ENCODE assay signal across 17 cellular contexts in the genomic region with DNA sequence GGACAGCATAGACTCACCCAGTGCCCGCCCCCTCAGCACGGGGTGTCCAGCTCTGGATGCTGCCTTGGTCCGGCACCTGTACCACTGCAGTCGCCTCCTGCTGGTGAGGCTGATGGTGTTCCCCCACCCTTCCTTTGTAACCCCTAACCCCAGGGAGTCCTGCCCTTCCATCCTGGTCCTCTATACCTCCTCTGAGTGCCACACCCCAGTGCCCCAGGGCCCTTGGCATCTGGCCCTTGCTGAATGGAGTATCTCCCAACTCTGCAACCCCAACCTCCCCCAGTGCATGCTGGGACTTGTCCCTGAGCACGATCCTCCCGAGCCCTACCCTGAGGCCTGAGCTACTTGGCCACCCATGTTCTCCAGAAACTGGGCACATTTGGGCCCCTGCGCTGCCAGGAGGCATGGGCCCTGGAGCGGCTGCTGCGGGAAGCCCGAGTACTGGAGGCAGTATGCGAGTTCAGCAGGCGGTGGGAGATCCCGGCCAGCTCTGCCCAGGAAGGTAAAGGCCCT. TPM values are rescaled to one million over a fixed set of nuclear protein-coding genes. Genes with fewer than 3 reads are reported as not detected.
DNase-seq lines count a peak whose midpoint lies in the region; ATAC-seq and TF ChIP-seq lines count a peak whose summit lies in the region.
"Had no signal": no experiment of that assay in that cellular context is flagged by ENCODE, and none has a peak within 500 bp of the region (broad histone marks: within the 10 kb centered on the region; RNA-seq: fewer than 3 reads in every experiment).

No MANE protein-coding gene starts in this region.

- H3K36me3 ChIP-seq in left ventricle myocardium inferior (peaks cover 78% of the 10 kb centered on the region), right atrium auricular region (peaks cover 85% of the 10 kb centered on the region), stomach smooth muscle (ENCODE audit: control insufficient read depth in 2 of 2, insufficient read depth in 2 of 2, low read length in 2 of 2) (peaks cover 37 to 65% of the 10 kb centered on the region in 2 donors)
- no peaks in the 10 kb centered on the region for H3K36me3 ChIP-seq in CD8-positive, alpha-beta memory T cell (ENCODE audit: insufficient read depth, low read length)

- ATAC-seq in HG03045 (IDR thresholded peaks at IDR 0.05; ENCODE audit: unreplicated experiment) = no peak
- ATAC-seq: left cardiac atrium had no signal

- H3K27ac ChIP-seq in left ventricle myocardium inferior (replicated peaks) (peak overlapping the region; percentile 38), right atrium auricular region (no peak overlapping the region), stomach smooth muscle (ENCODE audit: low read length) (peak overlapping the region; percentile 6)
- no peak overlapping the region for H3K27ac ChIP-seq in CD8-positive, alpha-beta memory T cell (ENCODE audit: low read depth, low read length)

- H3K4me3 Mint-ChIP-seq in CD8-positive, alpha-beta memory T cell = peak overlapping the region in 1 of 7 donors; percentile 75
- H3K4me3 Mint-ChIP-seq: dendritic cell treated with granulocyte-macrophage colony-stimulating factor and Interleukin-4, amounts not matched to agents 40 ng/mL and 50 ng/mL, for 4 days had no signal

- peaks cover 31 to 57% (median 36%) of the 10 kb centered on the region in 3 donors for H3K4me1 Mint-ChIP-seq in CD8-positive, alpha-beta memory T cell

- H3K9me3 Mint-ChIP-seq in CD8-positive, alpha-beta memory T cell = no peaks in the 10 kb centered on the region
- H3K9me3 Mint-ChIP-seq: dendritic cell treated with granulocyte-macrophage colony-stimulating factor and Interleukin-4, amounts not matched to agents 40 ng/mL and 50 ng/mL, for 4 days had no signal

- POLR2A ChIA-PET in CD8-positive, alpha-beta memory T cell (lab: Charles Lee) = interaction anchor here (0.8 to 0.9 kb wide), 2 partner anchors 12 to 103 kb away, joined by 3 to 4 read pairs; no protein-coding TSS in a partner anchor

- H3K9me3 ChIP-seq in left ventricle myocardium inferior (replicated peaks) (no peaks in the 10 kb centered on the region), right atrium auricular region (no peaks in the 10 kb centered on the region), stomach smooth muscle (ENCODE audit: control insufficient read depth in 2 of 2, low read length in 2 of 2) (no peaks in the 10 kb centered on the region)
- no peaks in the 10 kb centered on the region for H3K9me3 ChIP-seq in CD8-positive, alpha-beta memory T cell (ENCODE audit: low read length)

- DNase-seq in left ventricle myocardium inferior = no peak
- no peak for DNase-seq in right atrium auricular region (ENCODE audit: low spot score)
- no peak for DNase-seq in NB4 (ENCODE audit: low read depth)
- DNase-seq in epithelial cell of proximal tubule (ENCODE audit: low read depth) = no peak
- no peak for DNase-seq in putamen (ENCODE audit: low spot score)
- DNase-seq in CD8-positive, alpha-beta memory T cell = no peak
- DNase-seq: activated CD4-positive, alpha-beta T cell treated with anti-CD3 and anti-CD28 coated beads, Interleukin-2, amount 50 U/mL, for 1 hour; activated naive CD4-positive, alpha-beta T cell treated with Interleukin-2 at 50 U/mL for 16 hours; AML-193; HCEC 1CT; left cardiac atrium; NCI-H187 treated with DMSO at 0.1 percent for 48 hours; NK-92 treated with Interleukin-12 subunit alpha and Interleukin-12 subunit beta, amount 100 ng/mL, for 24 hours; stimulated activated CD8-positive, alpha-beta memory T cell treated with anti-CD3 and anti-CD28 coated beads, Interleukin-4, amount 100 ng/mL, for 48 hours had no signal

- TF ChIP-seq CTCF in left ventricle myocardium inferior (IDR thresholded peaks at IDR 0.05; ENCODE audit: borderline replicate concordance) = no peak
- no peak for TF ChIP-seq CTCF in right atrium auricular region (IDR thresholded peaks at IDR 0.05)
- TF ChIP-seq CTCF in NB4 (IDR thresholded peaks at IDR 0.05; ENCODE audit: low read depth, low read length) = peak; percentile 27
- TF ChIP-seq CTCF in epithelial cell of proximal tubule (conservative IDR thresholded peaks at IDR 0.05; ENCODE audit: low read depth, low read length) = peak; percentile 28

- peak overlapping the region in 2 of 8 donors; percentile 10 to 53 for H3K27ac Mint-ChIP-seq in CD8-positive, alpha-beta memory T cell

- no peak overlapping the region for H3K9ac ChIP-seq in stomach smooth muscle (ENCODE audit: low read length in 2 of 2)

- no peak for TF ChIP-seq POLR2A in NB4 (IDR thresholded peaks at IDR 0.05; ENCODE audit: extremely low read depth, insufficient read length)

- no peak overlapping the region for H3K4me3 ChIP-seq in left ventricle myocardium inferior
- H3K4me3 ChIP-seq in right atrium auricular region = no peak overlapping the region
- H3K4me3 ChIP-seq in NB4 (ENCODE audit: low read depth, low read length) = no peak overlapping the region
- H3K4me3 ChIP-seq in epithelial cell of proximal tubule (ENCODE audit: low read depth, low read length) = no peak overlapping the region
- H3K4me3 ChIP-seq in stomach smooth muscle (ENCODE audit: low read length in 2 of 2) = no peak overlapping the region
- no peak overlapping the region for H3K4me3 ChIP-seq in CD8-positive, alpha-beta memory T cell (ENCODE audit: low read length)

- CTCF ChIA-PET in CD8-positive, alpha-beta memory T cell (lab: Charles Lee) = interaction anchor here (0.8 to 10.5 kb wide), 12 partner anchors 8 to 272 kb away, joined by 3 to 235 read pairs (median 4); a partner anchor contains a TSS

- H3K27me3 Mint-ChIP-seq in CD8-positive, alpha-beta memory T cell = no peaks in the 10 kb centered on the region
- H3K27me3 Mint-ChIP-seq: dendritic cell treated with granulocyte-macrophage colony-stimulating factor and Interleukin-4, amounts not matched to agents 40 ng/mL and 50 ng/mL, for 4 days had no signal

- peaks cover 0 to 41% (median 2%) of the 10 kb centered on the region in 3 donors for H3K36me3 Mint-ChIP-seq in CD8-positive, alpha-beta memory T cell

- intact Hi-C loops in left ventricle myocardium inferior (cut with micrococcal nuclease) = no loop called here

- H3K4me1 ChIP-seq in left ventricle myocardium inferior (peaks cover 88% of the 10 kb centered on the region), right atrium auricular region (peaks cover 0 to 66% of the 10 kb centered on the region in 2 donors), stomach smooth muscle (ENCODE audit: control insufficient read depth, insufficient read depth, low read length) (peaks cover 31% of the 10 kb centered on the region)
- H3K4me1 ChIP-seq in CD8-positive, alpha-beta memory T cell (ENCODE audit: insufficient read depth, low read length) = peaks cover 41% of the 10 kb centered on the region

- no peaks in the 10 kb centered on the region for H3K27me3 ChIP-seq in left ventricle myocardium inferior (ENCODE audit: low read depth)
- H3K27me3 ChIP-seq in right atrium auricular region = no peaks in the 10 kb centered on the region
- no peaks in the 10 kb centered on the region for H3K27me3 ChIP-seq in stomach smooth muscle (ENCODE audit: control insufficient read depth in 1 of 2, insufficient read depth in 2 of 2, low read length in 2 of 2)
- H3K27me3 ChIP-seq in CD8-positive, alpha-beta memory T cell (ENCODE audit: insufficient read depth, low read length, poor library complexity, severe bottlenecking) = no peaks in the 10 kb centered on the region

RNA-seq across cellular contexts. Expression of a gene that starts 15.8 kb away (rescaled TPM):
- total RNA-seq in left ventricle myocardium inferior = 79.7 TPM
- 10 to 100 TPM; 43.9 to 66.9 TPM for total RNA-seq in right atrium auricular region
- 44.5 and 74.9 TPM in 2 replicates for total RNA-seq in epithelial cell of proximal tubule
- total RNA-seq in CD8-positive, alpha-beta memory T cell = 10 to 100 TPM; 23.2 to 27.4 TPM
- 6.1 TPM for polyA plus RNA-seq in CD8-positive, alpha-beta memory T cell

RNA-seq across cellular contexts. Expression of a gene that starts 17.9 kb away (rescaled TPM):
- total RNA-seq in left ventricle myocardium inferior (26.1 TPM), right atrium auricular region (10 to 100 TPM; 24.5 to 31.6 TPM), epithelial cell of proximal tubule (25.9 and 32.0 TPM in 2 replicates)
- 10 to 100 TPM; 65.4 to 67.4 TPM for total RNA-seq in CD8-positive, alpha-beta memory T cell
- 66.4 TPM for polyA plus RNA-seq in CD8-positive, alpha-beta memory T cell

Comparison
In these comparisons a context has a peak if more than half of its experiments do, and no peak if none do; other contexts are left out.
1. H3K27ac ChIP-seq: peak in left ventricle myocardium inferior (single experiment) and stomach smooth muscle (single experiment); none in right atrium auricular region (0 of 2) and CD8-positive, alpha-beta memory T cell (single experiment).
2. CTCF ChIP-seq: peak in NB4 (single experiment) and epithelial cell of proximal tubule (single experiment); none in left ventricle myocardium inferior (single experiment) and right atrium auricular region (0 of 2).